Comparison of ENCODE assay signal across 20 cellular contexts in genomic region chr21:39670741-39671140, GRCh38. TPM values are rescaled to one million over a fixed set of nuclear protein-coding genes. Genes with fewer than 3 reads are reported as not detected.
DNase-seq lines count a peak whose midpoint lies in the region; ATAC-seq, FAIRE-seq and TF ChIP-seq lines count a peak whose summit lies in the region.
"Had no signal": no experiment of that assay in that cellular context is flagged by ENCODE, and none has a peak within 500 bp of the region (broad histone marks: within the 10 kb centered on the region; RNA-seq: fewer than 3 reads in every experiment).

No MANE protein-coding gene starts in this region.

- WGBS in A549 (ENCODE audit: missing lambda C conversion rate) = 19% methylated on average over 2 of the region's 2 CpGs
- WGBS in body of pancreas, 2 donors = 22 to 23% methylated on average over 2 of the region's 2 CpGs

- no peak for TF ChIP-seq POLR2A in A549 (IDR thresholded peaks at IDR 0.05; ENCODE audit: low read length)
- no peak for TF ChIP-seq POLR2A in body of pancreas (IDR thresholded peaks at IDR 0.05)

- H3K4me1 ChIP-seq in A549 (peaks cover 25% of the 10 kb centered on the region), body of pancreas (peaks cover 91% of the 10 kb centered on the region)
- H3K4me1 ChIP-seq: Caco-2 had no signal

- H3K27ac ChIP-seq in A549 (peak overlapping the region; percentile 10 to 55; a peak in 4 of 6 replicates), body of pancreas (peak overlapping the region in 3 of 4 donors; percentile 74 to 83 (median 78))
- H3K27ac ChIP-seq: left ventricle myocardium inferior had no signal

- ATAC-seq in A549 (no peak), body of pancreas (peak; percentile 11), natural killer cell (no peak), HG02678 (IDR thresholded peaks at IDR 0.05; ENCODE audit: unreplicated experiment) (no peak)
- ATAC-seq: activated CD4-positive, alpha-beta T cell treated with anti-CD3 and anti-CD28 coated beads for 36 hours; HCT116; T-helper 17 cell had no signal

- H3K4me3 Mint-ChIP-seq in natural killer cell = no peak overlapping the region
- H3K4me3 Mint-ChIP-seq: activated CD4-positive, alpha-beta T cell treated with anti-CD3 and anti-CD28 coated beads for 36 hours; activated naive CD4-positive, alpha-beta T cell treated with anti-CD3 and anti-CD28 coated beads, Interleukin-2, amount 50 U/mL, for 24 hours; neural crest cell; T-helper 17 cell had no signal

- H3K27me3 Mint-ChIP-seq in natural killer cell (ENCODE audit: low read depth in 2 of 2) = peaks cover 0 to 6% of the 10 kb centered on the region in 2 donors
- H3K27me3 Mint-ChIP-seq: activated CD4-positive, alpha-beta T cell treated with anti-CD3 and anti-CD28 coated beads for 36 hours had no signal

- H3K9me3 ChIP-seq in A549 = no peaks in the 10 kb centered on the region
- H3K9me3 ChIP-seq in MG63 = peaks cover 4% of the 10 kb centered on the region; the same call in 1 of the 2 replicates
- H3K9me3 ChIP-seq in body of pancreas = no peaks in the 10 kb centered on the region
- H3K9me3 ChIP-seq: Caco-2, left ventricle myocardium inferior had no signal

- TF ChIP-seq EP300 in A549 (IDR thresholded peaks at IDR 0.05) = no peak

- no peaks in the 10 kb centered on the region for H3K4me1 Mint-ChIP-seq in natural killer cell
- H3K4me1 Mint-ChIP-seq: activated CD4-positive, alpha-beta T cell treated with anti-CD3 and anti-CD28 coated beads for 36 hours; activated naive CD4-positive, alpha-beta T cell treated with anti-CD3 and anti-CD28 coated beads, Interleukin-2, amount 50 U/mL, for 24 hours; T-helper 17 cell had no signal

- FAIRE-seq in A549 (lab: Jason Lieb, UNC) = no peak
- FAIRE-seq: urothelium cell line had no signal

- no peak for TF ChIP-seq CTCF in A549 (IDR thresholded peaks at IDR 0.05)
- no peak for TF ChIP-seq CTCF in body of pancreas (IDR thresholded peaks at IDR 0.05)
- no peak for TF ChIP-seq CTCF in natural killer cell (IDR thresholded peaks at IDR 0.05)

- POLR2A ChIA-PET in A549 (lab: Yijun Ruan, JAX) = no interaction called here

- CTCF ChIA-PET in A549 (lab: Yijun Ruan, JAX) = no interaction called here

- H3K36me3 ChIP-seq in MG63 = no peaks in the 10 kb centered on the region
- no peaks in the 10 kb centered on the region for H3K36me3 ChIP-seq in body of pancreas (replicated peaks in 1 of 2; ENCODE audit: insufficient read depth in 1 of 2, low read depth in 2 of 2)
- H3K36me3 ChIP-seq: left ventricle myocardium inferior had no signal

- H3K27me3 ChIP-seq in MG63 = no peaks in the 10 kb centered on the region
- no peaks in the 10 kb centered on the region for H3K27me3 ChIP-seq in body of pancreas

- DNase-seq in A549 (ENCODE audit: low read depth in 1 of 2, low spot score in 1 of 2) (no peak), MG63 (peak; percentile 55), NCI-H2196 (lab: John Stamatoyannopoulos, UW; ENCODE audit: unreplicated experiment) (peak; percentile 83), body of pancreas (peak in 1 of 4 donors; percentile 56), SW480 (ENCODE audit: low spot score) (no peak), natural killer cell (no peak)
- DNase-seq in stimulated activated naive CD4-positive, alpha-beta T cell treated with Interleukin-2 at 50 U/mL for 16 hours (lab: John Stamatoyannopoulos, UW) = no peak
- DNase-seq: activated CD4-positive, alpha-beta T cell treated with anti-CD3 and anti-CD28 coated beads for 36 hours; Caco-2; foreskin fibroblast; left ventricle myocardium inferior; midbrain; NCI-H1930; substantia nigra; T-helper 17 cell had no signal

- H3K4me2 ChIP-seq in A549 = no peak overlapping the region; the same call in 2 of the 3 replicates

- intact Hi-C loops in body of pancreas (cut with DNase I) = no loop called here
- intact Hi-C loops in natural killer cell (cut with micrococcal nuclease) = no loop called here

- no peaks in the 10 kb centered on the region for H3K36me3 Mint-ChIP-seq in natural killer cell
- H3K36me3 Mint-ChIP-seq: activated naive CD4-positive, alpha-beta T cell treated with anti-CD3 and anti-CD28 coated beads, Interleukin-2, amount 50 U/mL, for 24 hours had no signal

- TF ChIP-seq RAD21 in A549 (conservative IDR thresholded peaks at IDR 0.05 in 1 of 2, IDR thresholded peaks at IDR 0.05 in 1 of 2) = no peak

- H3K4me3 ChIP-seq in A549 (no peak overlapping the region), MG63 (no peak overlapping the region), body of pancreas (no peak overlapping the region)
- H3K4me3 ChIP-seq: left ventricle myocardium inferior had no signal

- no peaks in the 10 kb centered on the region for H3K9me3 Mint-ChIP-seq in natural killer cell
- H3K9me3 Mint-ChIP-seq: activated naive CD4-positive, alpha-beta T cell treated with anti-CD3 and anti-CD28 coated beads, Interleukin-2, amount 50 U/mL, for 24 hours; neural crest cell had no signal

- H3K27ac Mint-ChIP-seq in natural killer cell = no peak overlapping the region
- H3K27ac Mint-ChIP-seq: activated CD4-positive, alpha-beta T cell treated with anti-CD3 and anti-CD28 coated beads for 36 hours; activated naive CD4-positive, alpha-beta T cell treated with anti-CD3 and anti-CD28 coated beads, Interleukin-2, amount 50 U/mL, for 24 hours; T-helper 17 cell had no signal

TF ChIP-seq in A549, 52 proteins besides CTCF, POLR2A, EP300 and RAD21:
- TF ChIP-seq CBX2 (IDR thresholded peaks at IDR 0.05; ENCODE audit: borderline replicate concordance, low read depth) (no peak), CHD4 (IDR thresholded peaks at IDR 0.05; ENCODE audit: borderline replicate concordance) (no peak), HES2 (IDR thresholded peaks at IDR 0.05) (no peak), JUN (IDR thresholded peaks at IDR 0.05) (no peak), PHF8 (IDR thresholded peaks at IDR 0.05; ENCODE audit: borderline replicate concordance, low read depth) (no peak), RCOR1 (IDR thresholded peaks at IDR 0.05; ENCODE audit: low read depth, low read length) (no peak), FOSL2 (IDR thresholded peaks at IDR 0.05) (no peak), FOSL2 (CRISPR knock-in tag; IDR thresholded peaks at IDR 0.05) (no peak), CBX8 (IDR thresholded peaks at IDR 0.05) (no peak), ZC3H11A (IDR thresholded peaks at IDR 0.05) (no peak), ZNF302 (CRISPR knock-in tag; IDR thresholded peaks at IDR 0.05) (no peak), BCL3 (IDR thresholded peaks at IDR 0.05) (no peak), RARB (CRISPR knock-in tag; IDR thresholded peaks at IDR 0.05) (no peak), CHD2 (IDR thresholded peaks at IDR 0.05; ENCODE audit: low read length, partially characterized antibody) (no peak), PBX3 (IDR thresholded peaks at IDR 0.05) (no peak), E2F6 (IDR thresholded peaks at IDR 0.05; ENCODE audit: borderline replicate concordance, low read depth) (no peak), RNF2 (IDR thresholded peaks at IDR 0.05; ENCODE audit: borderline replicate concordance, low read depth) (no peak), GATA3 (IDR thresholded peaks at IDR 0.05; ENCODE audit: borderline replicate concordance) (no peak), JUNB (IDR thresholded peaks at IDR 0.05) (no peak), ESRRA (IDR thresholded peaks at IDR 0.05; ENCODE audit: borderline replicate concordance, low read length) (no peak), NR3C1 (IDR thresholded peaks at IDR 0.05) (no peak)
TF ChIP-seq in A549: peak in this region for 0.

RNA-seq across cellular contexts. Expression of gene B3GALT5, which starts 58.0 kb away (rescaled TPM):
- 0.52 and 0.66 TPM in 2 replicates for polyA plus RNA-seq in A549 (2011; rRNA removed)
- polyA plus RNA-seq in A549 (2012; cell fraction: cytosol; rRNA removed) = 0.11 and 0.17 TPM in 2 replicates
- 0.30 and 0.33 TPM in 2 replicates for polyA plus RNA-seq in A549 (2012; cell fraction: nucleus; rRNA removed)
- polyA plus RNA-seq in A549 (2017; fragmentation: RNase III; extraction: RNeasy Plus Mini Kit Qiagen cat#74134 plus additional on column Dnase treatment) = 0.29 to 0.39 TPM (median 0.38 TPM) in 3 replicates
- polyA minus RNA-seq in A549 (2011; rRNA and poly(A)+ RNA removed) = 0.92 and 1.4 TPM in 2 replicates
- 0.02 and 0.10 TPM in 2 replicates for total RNA-seq in MG63 (2014; rRNA removed; shearing (Covaris generic); ENCODE audit: low replicate concordance)
- 1 to 10 TPM; 4.9 to 5.6 TPM for total RNA-seq in body of pancreas
- under 1 TPM in 1 of 3 donors, not detected in 2; 0.05 TPM for total RNA-seq in natural killer cell
- total RNA-seq: activated CD4-positive, alpha-beta T cell treated with anti-CD3 and anti-CD28 coated beads for 36 hours; T-helper 17 cell had no signal

Comparison
In these comparisons a context has a peak if more than half of its experiments do, and no peak if none do; other contexts are left out.
1. DNase-seq: peak in MG63 (single experiment) and NCI-H2196 (single experiment); none in A549 (0 of 2), SW480 (single experiment), natural killer cell (single experiment) and stimulated activated naive CD4-positive, alpha-beta T cell treated with Interleukin-2 at 50 U/mL for 16 hours (single experiment).